Comparison of ENCODE assay signal across 8 cellular contexts in the genomic region with DNA sequence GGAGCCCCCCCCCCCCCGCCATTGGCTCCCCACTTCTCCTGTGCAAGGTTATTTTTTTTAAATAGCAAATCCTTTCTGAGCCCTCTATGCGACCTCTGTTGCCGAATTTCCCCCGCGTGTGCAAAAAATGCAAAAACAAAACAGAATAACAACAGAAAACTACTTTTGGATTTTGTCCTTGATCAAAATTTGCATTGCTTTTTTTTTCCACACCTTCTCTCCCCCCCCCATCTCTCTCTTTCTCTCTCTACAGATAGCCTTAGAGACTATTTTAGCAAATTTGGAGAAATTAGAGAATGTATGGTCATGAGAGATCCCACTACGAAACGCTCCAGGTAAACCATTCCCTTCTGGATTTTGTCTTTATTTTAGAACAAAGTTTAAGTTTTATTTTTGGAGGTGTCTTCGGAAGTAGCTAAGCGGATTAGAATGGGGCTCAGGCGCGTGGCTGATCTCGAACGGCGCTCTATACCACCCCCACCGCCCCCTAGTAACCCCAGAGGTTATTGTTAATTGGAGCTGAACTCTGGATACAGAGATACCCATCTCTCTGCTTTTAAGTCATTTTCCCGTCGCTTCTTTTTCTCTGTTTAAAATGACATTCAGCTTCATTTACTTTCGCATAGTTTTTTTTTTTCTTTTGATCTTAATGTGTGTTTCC. TPM values are rescaled to one million over a fixed set of nuclear protein-coding genes. Genes with fewer than 3 reads are reported as not detected.
A peak's percentile ranks its signal among the peaks of the same experiment; 100 is the strongest.
DNase-seq lines count a peak whose midpoint lies in the region; ATAC-seq, FAIRE-seq and TF ChIP-seq lines count a peak whose summit lies in the region.

No MANE protein-coding gene starts in this region.

- POLR2A ChIA-PET in H1 (lab: Charles Lee; ENCODE audit: partially characterized antibody), result interaction anchor here (0.6 to 5.3 kb wide), 10 partner anchors 9 to 409 kb away, joined by 3 to 22 read pairs (median 4); no protein-coding TSS in a partner anchor

- H2BK15ac ChIP-seq in H1 (ENCODE audit: low read length) (no peak overlapping the region), neuronal stem cell (ENCODE audit: low read length) (peak overlapping the region; percentile 25)

- H3F3A ChIP-seq in SU-DHL-6 (ENCODE audit: insufficient read depth), result peaks cover 39% of the 10 kb centered on the region

- no peaks in the 10 kb centered on the region for H3K27me3 ChIP-seq in SU-DHL-6 (ENCODE audit: low read length)
- peaks cover 2 to 10% (median 8%) of the 10 kb centered on the region in 4 experiments; a peak in 6 of 7 replicates for H3K27me3 ChIP-seq in H1 (replicated peaks in 1 of 4; ENCODE audit: control insufficient read depth in 3 of 4, extremely low read depth in 1 of 4, insufficient read depth in 3 of 4, low read length in 3 of 4)
- no peaks in the 10 kb centered on the region for H3K27me3 ChIP-seq in neuronal stem cell (ENCODE audit: control insufficient read depth in 3 of 3, insufficient read depth in 3 of 3, low read depth in 1 of 3, low read length in 3 of 3)

- H3K9me2 ChIP-seq in SU-DHL-6 (replicated peaks; ENCODE audit: insufficient read depth, low read length), result no peaks in the 10 kb centered on the region

- DNase-seq in activated T-cell treated with anti-CD3 and anti-CD28 coated beads for 4 hours (peak; percentile 9), H1 (ENCODE audit: low read depth in 1 of 2, low spot score in 2 of 2) (peak in 1 of 2 experiments; percentile 44), neuronal stem cell (ENCODE audit: low spot score) (no peak), SIG-M5 (lab: John Stamatoyannopoulos, UW) (no peak), 8988T (no peak)
- no peak for DNase-seq in activated T-cell treated with anti-CD3 and anti-CD28 coated beads, Interleukin-2, amount 50 U/mL, for 1 hour

- H3K23ac ChIP-seq in H1 (ENCODE audit: insufficient read length) (no peak overlapping the region), neuronal stem cell (ENCODE audit: low read depth, low read length, poor library complexity) (no peak overlapping the region)

- no peak for ATAC-seq in GM19467 (IDR thresholded peaks at IDR 0.05; ENCODE audit: unreplicated experiment)

- no peak overlapping the region; the same call in 1 of the 2 replicates for H3K18ac ChIP-seq in H1 (ENCODE audit: extremely low read depth, low read length)
- no peak overlapping the region for H3K18ac ChIP-seq in neuronal stem cell (ENCODE audit: low read length)

- H3K4me1 ChIP-seq in H1 (replicated peaks in 1 of 4; ENCODE audit: control insufficient read depth in 3 of 4, insufficient read depth in 4 of 4, low read length in 3 of 4), result peaks cover 4 to 40% (median 7%) of the 10 kb centered on the region in 4 experiments; a peak in 6 of 7 replicates
- H3K4me1 ChIP-seq in neuronal stem cell (ENCODE audit: control insufficient read depth in 2 of 2, insufficient read depth in 1 of 2, low read depth in 1 of 2, low read length in 2 of 2), result peaks cover 10 to 28% of the 10 kb centered on the region in 2 donors

- H4K5ac ChIP-seq in H1 (ENCODE audit: insufficient read length, low read depth, low read length), result peak overlapping the region; percentile 45

- H3K9me3 ChIP-seq in SU-DHL-6 (ENCODE audit: insufficient read depth, low read length) (no peaks in the 10 kb centered on the region), H1 (ENCODE audit: insufficient read depth in 2 of 2, low read depth in 1 of 2, low read length in 1 of 2) (no peaks in the 10 kb centered on the region), neuronal stem cell (replicated peaks in 1 of 2; ENCODE audit: control insufficient read depth in 2 of 2, insufficient read depth in 1 of 2, low read depth in 1 of 2, low read length in 2 of 2) (peaks cover 0 to 3% of the 10 kb centered on the region in 2 donors)

- H3K4ac ChIP-seq in H1 (replicated peaks; ENCODE audit: insufficient read length, low read depth, low read length) (no peak overlapping the region), neuronal stem cell (ENCODE audit: low read length) (no peak overlapping the region)

- no peak for TF ChIP-seq RAD21 in H1 (IDR thresholded peaks at IDR 0.05 in 1 of 2, conservative IDR thresholded peaks at IDR 0.05 in 1 of 2; ENCODE audit: low read depth in 2 of 2, low read length in 2 of 2)

- no peak for TF ChIP-seq EP300 in H1 (IDR thresholded peaks at IDR 0.05; ENCODE audit: borderline replicate concordance in 1 of 2, low read depth in 2 of 2, low read length in 2 of 2)

- H3K4me2 ChIP-seq in SU-DHL-6 (ENCODE audit: low read depth, low read length, poor library complexity, severe bottlenecking), result peak overlapping the region; percentile 93
- H3K4me2 ChIP-seq in H1 (ENCODE audit: insufficient read depth in 1 of 2, low read depth in 2 of 2, low read length in 2 of 2), result peak overlapping the region; percentile 79 to 99
- peak overlapping the region; percentile 41 for H3K4me2 ChIP-seq in neuronal stem cell (ENCODE audit: insufficient read depth, low read length, poor library complexity, severe bottlenecking)

- TF ChIP-seq POLR2A in H1 (IDR thresholded peaks at IDR 0.05; ENCODE audit: control extremely low read depth in 1 of 2, low read depth in 2 of 2, low read length in 2 of 2), result no peak

- H3K27ac ChIP-seq in SU-DHL-6 (ENCODE audit: low read depth, low read length) (peak overlapping the region; percentile 72), H1 (ENCODE audit: low read depth, low read length) (peak overlapping the region; percentile 22; the same call in 1 of the 2 replicates), neuronal stem cell (replicated peaks; ENCODE audit: low read length) (peak overlapping the region; percentile 67)

- WGBS in H1 (ENCODE audit: extremely low coverage in 1 of 2, insufficient coverage in 1 of 2, insufficient read length in 1 of 2, insufficient replicate concordance in 2 of 2, low coverage in 1 of 2, low lambda C conversion rate in 2 of 2, missing lambda C conversion rate in 1 of 2), 2 experiments, result 3% methylated on average over 17 of the region's 18 CpGs; no CpG with 5 or more reads in 1 of the 2 experiments
- WGBS in neuronal stem cell (ENCODE audit: extremely low coverage in 2 of 2, insufficient read length in 2 of 2, insufficient replicate concordance in 1 of 2), 2 donors, result no CpG with 5 or more reads among the region's 18 CpGs

- no peak for TF ChIP-seq CTCF in SU-DHL-6 (IDR thresholded peaks at IDR 0.05; ENCODE audit: insufficient read depth, low read length, poor library complexity, severe bottlenecking)
- no peak for TF ChIP-seq CTCF in H1 (IDR thresholded peaks at IDR 0.05; ENCODE audit: control extremely low read depth in 1 of 3, insufficient read depth in 1 of 3, low read depth in 1 of 3, low read length in 3 of 3)

- CTCF ChIA-PET in H1 (lab: Charles Lee; ENCODE audit: partially characterized antibody), result interaction anchor here (0.6 to 3.2 kb wide), 10 partner anchors 13 to 403 kb away, joined by 3 to 20 read pairs (median 4); no protein-coding TSS in a partner anchor

- no peak overlapping the region for H3K56ac ChIP-seq in H1 (replicated peaks; ENCODE audit: insufficient read length, low read depth, low read length)

- H4K20me1 ChIP-seq in SU-DHL-6 (ENCODE audit: low read depth, low read length) (no peaks in the 10 kb centered on the region), H1 (replicated peaks in 1 of 2; ENCODE audit: control insufficient read depth in 1 of 2, insufficient read depth in 2 of 2, low read length in 2 of 2) (peaks cover 0 to 11% of the 10 kb centered on the region in 2 experiments)

- FAIRE-seq in H1 (lab: Jason Lieb, UNC), result no peak

- H4K91ac ChIP-seq in H1 (replicated peaks; ENCODE audit: insufficient read length, low read length), result no peak overlapping the region
- no peak overlapping the region for H4K91ac ChIP-seq in neuronal stem cell (ENCODE audit: low read depth, low read length, poor library complexity)

- H2BK120ac ChIP-seq in H1 (replicated peaks; ENCODE audit: low read depth, low read length) (no peak overlapping the region), neuronal stem cell (ENCODE audit: low read depth, low read length) (no peak overlapping the region)

- peaks cover 3% of the 10 kb centered on the region; the same call in 1 of the 2 replicates for H3K79me1 ChIP-seq in H1 (ENCODE audit: low read depth, low read length)
- H3K79me1 ChIP-seq in neuronal stem cell (ENCODE audit: low read depth, low read length), result no peaks in the 10 kb centered on the region

- H2AFZ ChIP-seq in SU-DHL-6 (ENCODE audit: low read depth, low read length, severe bottlenecking) (peak overlapping the region; percentile 38), H1 (ENCODE audit: low read length) (no peak overlapping the region), neuronal stem cell (ENCODE audit: low read length) (peak overlapping the region; percentile 54)

- H3K4me3 ChIP-seq in SU-DHL-6 (ENCODE audit: insufficient read depth, low read length, poor library complexity, severe bottlenecking) (peak overlapping the region; percentile 95), H1 (ENCODE audit: extremely low read depth in 1 of 4, insufficient read depth in 2 of 4, low read depth in 3 of 4, low read length in 4 of 4) (peak overlapping the region; percentile 67 to 94 (median 72)), neuronal stem cell (ENCODE audit: low read length in 2 of 2) (peak overlapping the region; percentile 55 to 87)

- H3K14ac ChIP-seq in H1 (ENCODE audit: insufficient read length) (no peak overlapping the region), neuronal stem cell (ENCODE audit: low read length) (no peak overlapping the region)

- H3K23me2 ChIP-seq in H1 (ENCODE audit: low read depth, low read length), result peaks cover 17% of the 10 kb centered on the region

- H3K36me3 ChIP-seq in SU-DHL-6 (ENCODE audit: low read length), result peaks cover 14% of the 10 kb centered on the region
- H3K36me3 ChIP-seq in H1 (ENCODE audit: control insufficient read depth in 2 of 4, insufficient read depth in 4 of 4, low read length in 3 of 4), result peaks cover 3 to 26% (median 7%) of the 10 kb centered on the region in 4 experiments; a peak in 6 of 8 replicates
- H3K36me3 ChIP-seq in neuronal stem cell (replicated peaks in 1 of 2; ENCODE audit: control insufficient read depth in 2 of 2, insufficient read depth in 2 of 2, low read length in 2 of 2), result peaks cover 3 to 34% of the 10 kb centered on the region in 2 donors

- H2BK12ac ChIP-seq in H1 (ENCODE audit: low read depth, low read length) (no peak overlapping the region; the same call in 1 of the 2 replicates), neuronal stem cell (ENCODE audit: low read length) (no peak overlapping the region)

- H4K8ac ChIP-seq in H1 (ENCODE audit: extremely low read depth, insufficient read depth, low read length) (no peak overlapping the region), neuronal stem cell (ENCODE audit: low read depth, low read length) (no peak overlapping the region)

- H2BK20ac ChIP-seq in H1 (ENCODE audit: low read length), result no peak overlapping the region

- H2BK5ac ChIP-seq in H1 (ENCODE audit: low read depth, low read length) (no peak overlapping the region), neuronal stem cell (ENCODE audit: low read length) (peak overlapping the region; percentile 61)

- H3K9ac ChIP-seq in SU-DHL-6 (ENCODE audit: low read length), result peak overlapping the region; percentile 68
- peak overlapping the region; percentile 53 to 81 (median 59); a peak in 6 of 7 replicates for H3K9ac ChIP-seq in H1 (replicated peaks in 1 of 4; ENCODE audit: extremely low read depth in 1 of 4, low read depth in 3 of 4, low read length in 3 of 4)
- H3K9ac ChIP-seq in neuronal stem cell (ENCODE audit: low read depth, low read length, poor library complexity), result no peak overlapping the region

- H2AK5ac ChIP-seq in H1 (ENCODE audit: low read depth, low read length) (no peak overlapping the region), neuronal stem cell (ENCODE audit: low read depth, low read length) (no peak overlapping the region)

- H3K79me2 ChIP-seq in SU-DHL-6 (ENCODE audit: insufficient read depth, low read length) (peaks cover 53% of the 10 kb centered on the region), H1 (ENCODE audit: control insufficient read depth in 1 of 2, insufficient read depth in 2 of 2, low read length in 2 of 2) (peaks cover 0 to 30% of the 10 kb centered on the region in 2 experiments; a peak in 2 of 4 replicates)

RNA-seq across cellular contexts. Expression of a gene that starts 1.0 kb away (rescaled TPM):
- 73.1 and 80.6 TPM in 2 replicates for total RNA-seq in H1 (2021; fragmentation: NEBNext Ultra II Directional; extraction: Animal tissue kit (Norgen Biotek cat#: 25700))
- 36.7 and 50.7 TPM in 2 replicates for polyA plus RNA-seq in H1 (2011; rRNA removed)
- polyA plus RNA-seq in H1 (2011; cell fraction: cytosol; rRNA removed), result 42.1 TPM
- 128 TPM for polyA plus RNA-seq in H1 (2011; cell fraction: nucleus; rRNA removed)
- 44.3 to 54.1 TPM (median 46.9 TPM) in 4 replicates for polyA plus RNA-seq in H1 (2012, experiment 1 of 2)
- 9.0 TPM for polyA plus RNA-seq in H1 (2012, experiment 2 of 2)
- 27.9 TPM for polyA plus RNA-seq in H1 (2013, experiment 1 of 2)
- 25.3 TPM for polyA plus RNA-seq in H1 (2013, experiment 2 of 2)
- polyA minus RNA-seq in H1 (2011; rRNA and poly(A)+ RNA removed), result 115 and 134 TPM in 2 replicates
- 52.1 TPM for polyA minus RNA-seq in H1 (2011; cell fraction: cytosol; rRNA and poly(A)+ RNA removed)
- 164 TPM for polyA minus RNA-seq in H1 (2011; cell fraction: nucleus; rRNA and poly(A)+ RNA removed)
- 56.3 TPM for polyA plus RNA-seq in neuronal stem cell (2013, experiment 1 of 2)
- polyA plus RNA-seq in neuronal stem cell (2013, experiment 2 of 2), result 58.0 TPM

Comparison
In these comparisons a context has a peak if more than half of its experiments do, and no peak if none do; other contexts are left out.
1. H3K27ac ChIP-seq: peak in every context shown above with its lines; median percentile 72 in SU-DHL-6; 67 in neuronal stem cell; 22 in H1.
2. H3K4me2 ChIP-seq: peak in every context shown above with its lines; median percentile 93 in SU-DHL-6; 89 in H1; 41 in neuronal stem cell.